2 cellular contexts compared by ENCODE assay signal in genomic region chr4:109473824-109474223, GRCh38.
TF ChIP-seq lines count a peak whose summit lies in the region.

No MANE protein-coding gene starts in this region.

TF ChIP-seq in HCT116, 20 proteins besides CTCF, POLR2A, EP300 and RAD21:
- TF ChIP-seq ELF1 (IDR thresholded peaks at IDR 0.05; ENCODE audit: borderline replicate concordance, low read depth) (no peak), SP1 (IDR thresholded peaks at IDR 0.05; ENCODE audit: low read depth) (no peak), ZNF274 (IDR thresholded peaks at IDR 0.05; ENCODE audit: low read depth, low read length) (no peak), EZH2phosphoT487 (IDR thresholded peaks at IDR 0.05; ENCODE audit: borderline replicate concordance) (no peak), SRF (IDR thresholded peaks at IDR 0.05; ENCODE audit: low read depth) (no peak), MAX (IDR thresholded peaks at IDR 0.05) (no peak), REST (IDR thresholded peaks at IDR 0.05; ENCODE audit: low read depth) (no peak)

TF ChIP-seq in K562, 482 proteins besides CTCF, POLR2A, EP300 and RAD21:
- no peak for TF ChIP-seq LCOR (CRISPR knock-in tag; IDR thresholded peaks at IDR 0.05)
- no peak for TF ChIP-seq POLR2H (tag; IDR thresholded peaks at IDR 0.05; ENCODE audit: low read depth)
- no peak for TF ChIP-seq TAF15 (IDR thresholded peaks at IDR 0.05; ENCODE audit: low read depth, low read length)
- no peak for TF ChIP-seq POLR2G (IDR thresholded peaks at IDR 0.05; ENCODE audit: low read depth, low read length)
- TF ChIP-seq ZNF134 (CRISPR knock-in tag; conservative IDR thresholded peaks at IDR 0.05) = no peak
- TF ChIP-seq C11orf30 (IDR thresholded peaks at IDR 0.05; ENCODE audit: low read depth) = no peak
- TF ChIP-seq NCOA6 (IDR thresholded peaks at IDR 0.05) = no peak
- TF ChIP-seq SMARCE1 (IDR thresholded peaks at IDR 0.05) = no peak
- no peak for TF ChIP-seq IRF9 (tag; IDR thresholded peaks at IDR 0.05)
